ENCODE assay signal across 10 cellular contexts in genomic region chr1:45953934-45954333, GRCh38.
DNase-seq lines count a peak whose midpoint lies in the region; ATAC-seq and TF ChIP-seq lines count a peak whose summit lies in the region.
"Had no signal": no experiment of that assay in that cellular context is flagged by ENCODE, and none has a peak within 500 bp of the region (broad histone marks: within the 10 kb centered on the region; RNA-seq: fewer than 3 reads in every experiment).

No MANE protein-coding gene starts in this region.

- no peak for TF ChIP-seq CTCF in GM23338 (conservative IDR thresholded peaks at IDR 0.05; ENCODE audit: low read depth in 2 of 2)

- peaks cover 53% of the 10 kb centered on the region for H3K4me1 Mint-ChIP-seq in GM23338

- no peaks in the 10 kb centered on the region for H3K9me3 ChIP-seq in adipocyte (ENCODE audit: control insufficient read depth, low read length)

- H3K27me3 ChIP-seq in GM23338 (ENCODE audit: insufficient read depth) = no peaks in the 10 kb centered on the region
- H3K27me3 ChIP-seq in adipocyte (replicated peaks; ENCODE audit: control insufficient read depth, insufficient read depth, low read length) = no peaks in the 10 kb centered on the region
- no peaks in the 10 kb centered on the region for H3K27me3 ChIP-seq in rectal smooth muscle tissue (ENCODE audit: control insufficient read depth, insufficient read depth, low read length)

- H3K4me3 ChIP-seq in GM23338 = peak overlapping the region; percentile 29; the same call in 1 of the 2 replicates
- peak overlapping the region; percentile 69 for H3K4me3 ChIP-seq in adipocyte (ENCODE audit: low read length)
- peak overlapping the region; percentile 38 for H3K4me3 ChIP-seq in rectal smooth muscle tissue (ENCODE audit: low read length)

- peak overlapping the region; percentile 54 for H3K4me3 Mint-ChIP-seq in GM23338

- H3K27ac ChIP-seq in GM23338 (ENCODE audit: low read depth) (peak overlapping the region; percentile 4; the same call in 1 of the 2 replicates), rectal smooth muscle tissue (ENCODE audit: low read depth, low read length) (peak overlapping the region; percentile 53)

- H3K4me1 ChIP-seq in GM23338 (ENCODE audit: insufficient read depth) = peaks cover 23% of the 10 kb centered on the region
- peaks cover 22% of the 10 kb centered on the region for H3K4me1 ChIP-seq in adipocyte (ENCODE audit: control insufficient read depth, insufficient read depth, low read length)
- H3K4me1 ChIP-seq in rectal smooth muscle tissue (ENCODE audit: control insufficient read depth, insufficient read depth, low read length) = peaks cover 15% of the 10 kb centered on the region

- intact Hi-C loops in left ventricle myocardium superior (cut with micrococcal nuclease) = no loop called here

- peaks cover 13% of the 10 kb centered on the region for H3K79me2 ChIP-seq in GM23338 (replicated peaks; ENCODE audit: insufficient read depth)

- peak overlapping the region; percentile 69; the same call in 1 of the 2 replicates for H3K27ac Mint-ChIP-seq in GM23338

- H3K36me3 ChIP-seq in GM23338 (ENCODE audit: insufficient read depth) (no peaks in the 10 kb centered on the region), adipocyte (ENCODE audit: control insufficient read depth, insufficient read depth, low read length, severe bottlenecking) (no peaks in the 10 kb centered on the region), rectal smooth muscle tissue (ENCODE audit: control insufficient read depth, insufficient read depth, low read length) (no peaks in the 10 kb centered on the region)

- no peaks in the 10 kb centered on the region for H3F3A ChIP-seq in GM23338 (replicated peaks; ENCODE audit: low read depth)

- no peaks in the 10 kb centered on the region for H3K27me3 Mint-ChIP-seq in GM23338 (ENCODE audit: insufficient read depth, low read depth, poor library complexity)

- no peak overlapping the region for H2AFZ ChIP-seq in GM23338

- ATAC-seq in GM23338 (peak; percentile 96), left ventricle myocardium superior (peak; percentile 37), HG02970 (IDR thresholded peaks at IDR 0.05; ENCODE audit: low FRiP score, unreplicated experiment) (no peak)

- peak overlapping the region; percentile 60 for H3K4me2 ChIP-seq in GM23338

- H3K9me2 ChIP-seq in GM23338 (ENCODE audit: insufficient read depth) = no peaks in the 10 kb centered on the region

- DNase-seq in GM23338 (ENCODE audit: low spot score) (peak; percentile 71), adipocyte (ENCODE audit: low read depth) (peak; percentile 75), left ventricle myocardium superior (no peak), globus pallidus (ENCODE audit: low spot score) (no peak)
- no peak for DNase-seq in effector CD4-positive, alpha-beta T cell
- no peak for DNase-seq in activated T-cell treated with anti-CD3 and anti-CD28 coated beads, Interleukin-2, amount 50 U/mL, for 48 hours
- DNase-seq: NCI-H187 treated with DMSO at 0.1 percent for 48 hours, T-helper 1 cell had no signal

- H4K20me1 ChIP-seq in GM23338 (replicated peaks; ENCODE audit: insufficient read depth) = no peaks in the 10 kb centered on the region

- no peaks in the 10 kb centered on the region for H3K9me3 Mint-ChIP-seq in GM23338

- peak overlapping the region; percentile 63 for H3K9ac ChIP-seq in adipocyte (ENCODE audit: low read length)
- no peak overlapping the region for H3K9ac ChIP-seq in rectal smooth muscle tissue (ENCODE audit: low read length)

- H3K36me3 Mint-ChIP-seq in GM23338 (ENCODE audit: low read depth) = no peaks in the 10 kb centered on the region

TF ChIP-seq in GM23338, 12 proteins besides CTCF, POLR2A, EP300 and RAD21:
- no peak for TF ChIP-seq EZH2 (IDR thresholded peaks at IDR 0.05; ENCODE audit: low read depth, unreplicated experiment)
- peak; percentile 49; the same call in 1 of the 2 replicates for TF ChIP-seq ZNF462 (CRISPR knock-in tag; IDR thresholded peaks at IDR 0.05)

Comparison
In these comparisons a context has a peak if more than half of its experiments do, and no peak if none do; other contexts are left out.
1. DNase-seq: peak in GM23338 (single experiment) and adipocyte (single experiment); none in left ventricle myocardium superior (single experiment), effector CD4-positive, alpha-beta T cell (single experiment), activated T-cell treated with anti-CD3 and anti-CD28 coated beads, Interleukin-2, amount 50 U/mL, for 48 hours (0 of 2) and globus pallidus (single experiment).
2. Peak in every context shown above with its lines, with median percentiles within 50 percentile points of each other: H3K4me3 ChIP-seq.